In the genomic region with DNA sequence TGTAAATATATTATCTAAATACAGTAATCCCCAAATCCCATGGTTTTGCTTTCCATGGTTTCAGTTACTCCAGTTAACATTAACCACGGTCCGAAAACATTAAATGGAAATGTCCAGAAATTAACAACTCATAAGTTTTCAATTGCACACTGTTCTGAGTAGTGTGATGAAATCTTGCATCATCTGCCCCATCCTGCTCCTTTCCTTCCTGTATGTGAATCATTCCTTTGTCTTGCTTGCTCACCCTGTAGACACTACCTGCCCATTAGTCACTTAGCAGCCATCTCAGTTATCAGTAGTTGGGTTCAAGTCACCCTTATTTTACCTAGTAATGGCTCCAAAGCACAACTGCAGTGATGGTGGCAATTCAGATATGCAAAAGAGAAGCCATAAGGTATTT, we compare ENCODE assay signal across 16 cellular contexts.
A peak's percentile ranks its signal among the peaks of the same experiment; 100 is the strongest.
DNase-seq lines count a peak whose midpoint lies in the region; ATAC-seq and TF ChIP-seq lines count a peak whose summit lies in the region.
"Had no signal": no experiment of that assay in that cellular context is flagged by ENCODE, and none has a peak within 500 bp of the region (broad histone marks: within the 10 kb centered on the region; RNA-seq: fewer than 3 reads in every experiment).

No MANE protein-coding gene starts in this region.

- ATAC-seq in left colon: no peak
- no peak for ATAC-seq in activated CD4-positive, CD25-positive, alpha-beta regulatory T cell treated with anti-CD3 and anti-CD28 coated beads, Interleukin-2, amount 50 U/mL, for 24 hours
- ATAC-seq: left ventricle myocardium superior had no signal

- no peak for TF ChIP-seq POLR2A in breast epithelium (IDR thresholded peaks at IDR 0.05)

- no peaks in the 10 kb centered on the region for H3K9me3 Mint-ChIP-seq in MCF 10A (ENCODE audit: unreplicated experiment)

- in situ Hi-C loops in SK-MEL-5 (cut with HindIII; ENCODE audit: low pct_unique_long_range_greater_than_20kb, low sequenced_read_pairs): no loop called here

- DNase-seq in MCF 10A (ENCODE audit: unreplicated experiment) (peak; percentile 95), breast epithelium (ENCODE audit: low spot score in 2 of 2) (no peak), SK-MEL-5 (ENCODE audit: low read depth, low spot score) (peak; percentile 1), fibroblast of the conjunctiva (ENCODE audit: low read depth) (peak; percentile 71), left colon (no peak), NCI-H524 (lab: John Stamatoyannopoulos, UW) (no peak), substantia nigra (lab: John Stamatoyannopoulos, UW) (no peak)
- DNase-seq: activated naive CD8-positive, alpha-beta T cell treated with anti-CD3 and anti-CD28 coated beads, Interleukin-2, amount 10 ng/mL, durations not matched to agents 7 days and 5 days; dermis blood vessel endothelial cell; DMS79 treated with DMSO at 0.1 percent for 48 hours; glutamatergic neuron; KBM-7; left ventricle myocardium superior; NCI-H2081; occipital lobe had no signal

- no peak overlapping the region for H3K4me3 Mint-ChIP-seq in MCF 10A (ENCODE audit: unreplicated experiment)
- H3K4me3 Mint-ChIP-seq: activated naive CD8-positive, alpha-beta T cell treated with anti-CD3 and anti-CD28 coated beads, Interleukin-2, amount 10 ng/mL, durations not matched to agents 7 days and 5 days had no signal

- H3K36me3 Mint-ChIP-seq in MCF 10A (ENCODE audit: insufficient read depth, unreplicated experiment): no peaks in the 10 kb centered on the region
- H3K36me3 Mint-ChIP-seq: activated naive CD8-positive, alpha-beta T cell treated with anti-CD3 and anti-CD28 coated beads, Interleukin-2, amount 10 ng/mL, durations not matched to agents 7 days and 5 days had no signal

- no peaks in the 10 kb centered on the region for H3K36me3 ChIP-seq in breast epithelium

- CTCF ChIA-PET in MCF 10A (lab: Yijun Ruan, JAX): no interaction called here

- POLR2A ChIA-PET in MCF 10A (lab: Yijun Ruan, JAX): interaction anchor here (0.7 kb wide), 1 partner anchor 685 kb away, joined by 8 read pairs; no protein-coding TSS in a partner anchor

- peak overlapping the region; percentile 95 for H3K27ac Mint-ChIP-seq in MCF 10A (ENCODE audit: low read depth, unreplicated experiment)
- H3K27ac Mint-ChIP-seq: activated naive CD8-positive, alpha-beta T cell treated with anti-CD3 and anti-CD28 coated beads, Interleukin-2, amount 10 ng/mL, durations not matched to agents 7 days and 5 days had no signal

- H3K27ac ChIP-seq in breast epithelium: no peak overlapping the region
- no peak overlapping the region for H3K27ac ChIP-seq in substantia nigra (ENCODE audit: low read depth, low read length, poor library complexity, severe bottlenecking)

- intact Hi-C loops in MCF 10A (cut with micrococcal nuclease) (no loop called here), breast epithelium (cut with DNase I; ENCODE audit: low total_unique reads) (loop anchor here (5.0 kb wide), 1 partner anchor 119 kb away; no protein-coding TSS in a partner anchor), left colon (cut with DNase I, micrococcal nuclease) (no loop called here)

- BruUV-seq in MCF 10A (replicated peaks; lab: Mats Ljungman, UMichigan): no TSS peak

- H3K4me3 ChIP-seq in breast epithelium: no peak overlapping the region

- H3K9me3 ChIP-seq in breast epithelium: no peaks in the 10 kb centered on the region

- TF ChIP-seq CTCF in MCF 10A (IDR thresholded peaks at IDR 0.05; ENCODE audit: unreplicated experiment) (no peak), breast epithelium (IDR thresholded peaks at IDR 0.05) (no peak)

- no peaks in the 10 kb centered on the region for H3K27me3 Mint-ChIP-seq in MCF 10A (ENCODE audit: insufficient read depth, unreplicated experiment)
- H3K27me3 Mint-ChIP-seq: activated naive CD8-positive, alpha-beta T cell treated with anti-CD3 and anti-CD28 coated beads, Interleukin-2, amount 10 ng/mL, durations not matched to agents 7 days and 5 days had no signal

- H3K4me1 ChIP-seq in breast epithelium: no peaks in the 10 kb centered on the region

- H3K27me3 ChIP-seq in breast epithelium: no peaks in the 10 kb centered on the region

- H3K4me1 Mint-ChIP-seq in MCF 10A (ENCODE audit: insufficient read depth, unreplicated experiment): peaks cover 23% of the 10 kb centered on the region
- H3K4me1 Mint-ChIP-seq: activated naive CD8-positive, alpha-beta T cell treated with anti-CD3 and anti-CD28 coated beads, Interleukin-2, amount 10 ng/mL, durations not matched to agents 7 days and 5 days had no signal

Comparison
In these comparisons a context has a peak if more than half of its experiments do, and no peak if none do; other contexts are left out.
1. DNase-seq: peak in MCF 10A (single experiment), SK-MEL-5 (single experiment) and fibroblast of the conjunctiva (single experiment); none in breast epithelium (0 of 2), left colon (0 of 2), NCI-H524 (0 of 2) and substantia nigra (0 of 49).